ENCODE assay signal across 1 cellular context in the genomic region with DNA sequence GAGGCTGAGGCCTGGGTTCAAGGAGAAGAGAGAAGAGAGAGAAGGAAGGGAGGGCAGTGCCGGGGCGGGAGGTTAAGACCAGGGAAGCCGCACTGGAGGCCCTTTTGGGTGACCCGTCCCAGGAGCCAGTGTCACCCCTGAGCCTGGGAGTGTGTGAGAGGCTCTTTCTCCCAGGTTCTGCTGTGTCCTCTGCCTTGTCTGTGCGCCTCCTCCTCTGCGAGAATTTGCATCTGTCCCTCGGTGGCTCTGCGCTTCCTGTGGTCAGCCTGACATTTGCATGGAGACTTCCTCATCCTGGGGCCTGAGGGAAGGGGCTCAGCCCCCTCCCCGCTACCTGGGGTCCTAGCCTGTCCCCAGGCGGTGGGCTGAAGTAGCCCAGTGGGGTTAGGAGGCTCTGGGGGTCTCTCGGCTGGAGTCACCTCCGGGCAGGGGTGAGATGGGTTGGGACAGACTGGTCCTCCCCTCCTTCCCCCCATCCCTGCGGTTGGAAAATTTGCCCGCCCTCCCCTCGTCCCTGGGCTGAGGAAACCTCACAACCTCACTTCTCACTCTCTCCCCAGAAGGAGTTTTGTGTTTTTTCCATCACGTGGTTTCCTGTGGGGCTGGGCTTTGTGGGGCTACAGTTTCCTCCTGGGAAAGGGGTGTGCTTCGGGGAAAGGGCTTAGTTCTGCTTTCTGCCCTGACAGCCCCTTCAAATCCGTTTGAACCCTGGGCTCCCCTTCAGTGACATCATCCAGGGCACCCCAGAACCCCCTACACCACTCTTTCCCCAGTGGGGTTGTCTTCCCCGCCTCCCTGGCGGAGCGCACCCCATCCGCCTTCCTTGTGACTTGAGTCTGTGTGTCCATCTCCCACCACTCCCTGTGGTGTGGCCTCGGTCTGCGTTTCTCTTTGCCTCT.
TF ChIP-seq lines count a peak whose summit lies in the region.

No MANE protein-coding gene starts in this region.

TF ChIP-seq in GM12878, 131 proteins besides CTCF, POLR2A, EP300 and RAD21 (continued from another document and continues in another):
- TF ChIP-seq ZBTB11 (CRISPR knock-in tag; IDR thresholded peaks at IDR 0.05): no peak
- TF ChIP-seq FOXK2 (IDR thresholded peaks at IDR 0.05): no peak
- TF ChIP-seq RFX5 (IDR thresholded peaks at IDR 0.05; ENCODE audit: low read depth, low read length): no peak
- TF ChIP-seq SUPT20H (IDR thresholded peaks at IDR 0.05; ENCODE audit: borderline replicate concordance, control insufficient read depth, low read depth, low read length): no peak
- TF ChIP-seq, protein P1, sequence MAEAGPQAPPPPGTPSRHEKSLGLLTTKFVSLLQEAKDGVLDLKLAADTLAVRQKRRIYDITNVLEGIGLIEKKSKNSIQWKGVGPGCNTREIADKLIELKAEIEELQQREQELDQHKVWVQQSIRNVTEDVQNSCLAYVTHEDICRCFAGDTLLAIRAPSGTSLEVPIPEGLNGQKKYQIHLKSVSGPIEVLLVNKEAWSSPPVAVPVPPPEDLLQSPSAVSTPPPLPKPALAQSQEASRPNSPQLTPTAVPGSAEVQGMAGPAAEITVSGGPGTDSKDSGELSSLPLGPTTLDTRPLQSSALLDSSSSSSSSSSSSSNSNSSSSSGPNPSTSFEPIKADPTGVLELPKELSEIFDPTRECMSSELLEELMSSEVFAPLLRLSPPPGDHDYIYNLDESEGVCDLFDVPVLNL (IDR thresholded peaks at IDR 0.05; ENCODE audit: low read depth, low read length): no peak
- no peak for TF ChIP-seq EZH2 (IDR thresholded peaks at IDR 0.05; ENCODE audit: borderline replicate concordance, control insufficient read depth, low read depth, low read length)
- peak in 1 of 2 experiments; percentile 76; a peak in 2 of 4 replicates for TF ChIP-seq SRF (IDR thresholded peaks at IDR 0.05; ENCODE audit: low read depth in 2 of 2, low read length in 2 of 2)
- TF ChIP-seq CEBPZ (IDR thresholded peaks at IDR 0.05; ENCODE audit: low read depth, low read length): no peak; the same call in 1 of the 2 replicates
- peak; percentile 34; the same call in 1 of the 2 replicates for TF ChIP-seq STAT3 (IDR thresholded peaks at IDR 0.05; ENCODE audit: low read depth, low read length)
- TF ChIP-seq HDGF (IDR thresholded peaks at IDR 0.05): peak; percentile 85; the same call in 1 of the 2 replicates
- TF ChIP-seq WRNIP1 (IDR thresholded peaks at IDR 0.05; ENCODE audit: borderline replicate concordance, low read depth, low read length): no peak
- TF ChIP-seq CHD4 (IDR thresholded peaks at IDR 0.05): no peak
- no peak for TF ChIP-seq ESRRA (IDR thresholded peaks at IDR 0.05; ENCODE audit: low read length)
- peak; percentile 36 for TF ChIP-seq BCL3 (IDR thresholded peaks at IDR 0.05; ENCODE audit: borderline replicate concordance, insufficient read depth, low read depth, low read length, poor library complexity, severe bottlenecking)
- TF ChIP-seq, protein P2, sequence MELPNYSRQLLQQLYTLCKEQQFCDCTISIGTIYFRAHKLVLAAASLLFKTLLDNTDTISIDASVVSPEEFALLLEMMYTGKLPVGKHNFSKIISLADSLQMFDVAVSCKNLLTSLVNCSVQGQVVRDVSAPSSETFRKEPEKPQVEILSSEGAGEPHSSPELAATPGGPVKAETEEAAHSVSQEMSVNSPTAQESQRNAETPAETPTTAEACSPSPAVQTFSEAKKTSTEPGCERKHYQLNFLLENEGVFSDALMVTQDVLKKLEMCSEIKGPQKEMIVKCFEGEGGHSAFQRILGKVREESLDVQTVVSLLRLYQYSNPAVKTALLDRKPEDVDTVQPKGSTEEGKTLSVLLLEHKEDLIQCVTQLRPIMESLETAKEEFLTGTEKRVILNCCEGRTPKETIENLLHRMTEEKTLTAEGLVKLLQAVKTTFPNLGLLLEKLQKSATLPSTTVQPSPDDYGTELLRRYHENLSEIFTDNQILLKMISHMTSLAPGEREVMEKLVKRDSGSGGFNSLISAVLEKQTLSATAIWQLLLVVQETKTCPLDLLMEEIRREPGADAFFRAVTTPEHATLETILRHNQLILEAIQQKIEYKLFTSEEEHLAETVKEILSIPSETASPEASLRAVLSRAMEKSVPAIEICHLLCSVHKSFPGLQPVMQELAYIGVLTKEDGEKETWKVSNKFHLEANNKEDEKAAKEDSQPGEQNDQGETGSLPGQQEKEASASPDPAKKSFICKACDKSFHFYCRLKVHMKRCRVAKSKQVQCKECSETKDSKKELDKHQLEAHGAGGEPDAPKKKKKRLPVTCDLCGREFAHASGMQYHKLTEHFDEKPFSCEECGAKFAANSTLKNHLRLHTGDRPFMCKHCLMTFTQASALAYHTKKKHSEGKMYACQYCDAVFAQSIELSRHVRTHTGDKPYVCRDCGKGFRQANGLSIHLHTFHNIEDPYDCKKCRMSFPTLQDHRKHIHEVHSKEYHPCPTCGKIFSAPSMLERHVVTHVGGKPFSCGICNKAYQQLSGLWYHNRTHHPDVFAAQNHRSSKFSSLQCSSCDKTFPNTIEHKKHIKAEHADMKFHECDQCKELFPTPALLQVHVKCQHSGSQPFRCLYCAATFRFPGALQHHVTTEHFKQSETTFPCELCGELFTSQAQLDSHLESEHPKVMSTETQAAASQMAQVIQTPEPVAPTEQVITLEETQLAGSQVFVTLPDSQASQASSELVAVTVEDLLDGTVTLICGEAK (IDR thresholded peaks at IDR 0.05; ENCODE audit: borderline replicate concordance): peak; percentile 42; the same call in 1 of the 2 replicates
- no peak for TF ChIP-seq KLF5 (IDR thresholded peaks at IDR 0.05; ENCODE audit: partially characterized antibody)
- peak; percentile 98 for TF ChIP-seq ATF7 (IDR thresholded peaks at IDR 0.05; ENCODE audit: low read depth)
- no peak for TF ChIP-seq ZNF24 (IDR thresholded peaks at IDR 0.05)
- no peak for TF ChIP-seq YBX1 (IDR thresholded peaks at IDR 0.05)
- no peak for TF ChIP-seq GABPA (IDR thresholded peaks at IDR 0.05; ENCODE audit: low read depth)
- peak; percentile 90 for TF ChIP-seq MTA2 (IDR thresholded peaks at IDR 0.05; ENCODE audit: low read depth)
- no peak for TF ChIP-seq CBX5 (IDR thresholded peaks at IDR 0.05; ENCODE audit: low read depth)
- peak; percentile 98 for TF ChIP-seq GATAD2B (conservative IDR thresholded peaks at IDR 0.05; ENCODE audit: low read depth)
- TF ChIP-seq, protein P3, sequence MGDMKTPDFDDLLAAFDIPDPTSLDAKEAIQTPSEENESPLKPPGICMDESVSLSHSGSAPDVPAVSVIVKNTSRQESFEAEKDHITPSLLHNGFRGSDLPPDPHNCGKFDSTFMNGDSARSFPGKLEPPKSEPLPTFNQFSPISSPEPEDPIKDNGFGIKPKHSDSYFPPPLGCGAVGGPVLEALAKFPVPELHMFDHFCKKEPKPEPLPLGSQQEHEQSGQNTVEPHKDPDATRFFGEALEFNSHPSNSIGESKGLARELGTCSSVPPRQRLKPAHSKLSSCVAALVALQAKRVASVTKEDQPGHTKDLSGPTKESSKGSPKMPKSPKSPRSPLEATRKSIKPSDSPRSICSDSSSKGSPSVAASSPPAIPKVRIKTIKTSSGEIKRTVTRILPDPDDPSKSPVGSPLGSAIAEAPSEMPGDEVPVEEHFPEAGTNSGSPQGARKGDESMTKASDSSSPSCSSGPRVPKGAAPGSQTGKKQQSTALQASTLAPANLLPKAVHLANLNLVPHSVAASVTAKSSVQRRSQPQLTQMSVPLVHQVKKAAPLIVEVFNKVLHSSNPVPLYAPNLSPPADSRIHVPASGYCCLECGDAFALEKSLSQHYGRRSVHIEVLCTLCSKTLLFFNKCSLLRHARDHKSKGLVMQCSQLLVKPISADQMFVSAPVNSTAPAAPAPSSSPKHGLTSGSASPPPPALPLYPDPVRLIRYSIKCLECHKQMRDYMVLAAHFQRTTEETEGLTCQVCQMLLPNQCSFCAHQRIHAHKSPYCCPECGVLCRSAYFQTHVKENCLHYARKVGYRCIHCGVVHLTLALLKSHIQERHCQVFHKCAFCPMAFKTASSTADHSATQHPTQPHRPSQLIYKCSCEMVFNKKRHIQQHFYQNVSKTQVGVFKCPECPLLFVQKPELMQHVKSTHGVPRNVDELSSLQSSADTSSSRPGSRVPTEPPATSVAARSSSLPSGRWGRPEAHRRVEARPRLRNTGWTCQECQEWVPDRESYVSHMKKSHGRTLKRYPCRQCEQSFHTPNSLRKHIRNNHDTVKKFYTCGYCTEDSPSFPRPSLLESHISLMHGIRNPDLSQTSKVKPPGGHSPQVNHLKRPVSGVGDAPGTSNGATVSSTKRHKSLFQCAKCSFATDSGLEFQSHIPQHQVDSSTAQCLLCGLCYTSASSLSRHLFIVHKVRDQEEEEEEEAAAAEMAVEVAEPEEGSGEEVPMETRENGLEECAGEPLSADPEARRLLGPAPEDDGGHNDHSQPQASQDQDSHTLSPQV (IDR thresholded peaks at IDR 0.05): no peak
- peak; percentile 95 for TF ChIP-seq SMAD1 (IDR thresholded peaks at IDR 0.05; ENCODE audit: low read depth, partially characterized antibody)
- no peak for TF ChIP-seq ZSCAN29 (IDR thresholded peaks at IDR 0.05)
- no peak for TF ChIP-seq HCFC1 (IDR thresholded peaks at IDR 0.05; ENCODE audit: low read length)
- TF ChIP-seq CBX3 (IDR thresholded peaks at IDR 0.05; ENCODE audit: borderline replicate concordance, low read depth): no peak
- no peak for TF ChIP-seq EGR1 (IDR thresholded peaks at IDR 0.05; ENCODE audit: borderline replicate concordance in 1 of 2, low read depth in 2 of 2, low read length in 2 of 2)
- TF ChIP-seq SIN3A (IDR thresholded peaks at IDR 0.05; ENCODE audit: low read depth, low read length): 0 out of 2 replicates have a peak, but pooled peaks have one; percentile 46
- no peak for TF ChIP-seq NR2C2 (IDR thresholded peaks at IDR 0.05; ENCODE audit: borderline replicate concordance, control insufficient read depth, insufficient read length, low read depth)
- 0 out of 2 replicates have a peak, but pooled peaks have one; percentile 17 for TF ChIP-seq NR2C1 (IDR thresholded peaks at IDR 0.05)
- TF ChIP-seq ZZZ3 (IDR thresholded peaks at IDR 0.05; ENCODE audit: control insufficient read depth, insufficient read length, low read depth): no peak
- TF ChIP-seq MTA3 (IDR thresholded peaks at IDR 0.05; ENCODE audit: borderline replicate concordance, low read length): no peak
- no peak for TF ChIP-seq HDAC2 (IDR thresholded peaks at IDR 0.05)
- TF ChIP-seq HDAC6 (IDR thresholded peaks at IDR 0.05; ENCODE audit: unreplicated experiment): no peak
- TF ChIP-seq SPI1 (IDR thresholded peaks at IDR 0.05; ENCODE audit: borderline replicate concordance, insufficient read depth, low read depth, low read length): peak; percentile 92
- peak; percentile 84 to 87 for TF ChIP-seq BHLHE40 (IDR thresholded peaks at IDR 0.05; ENCODE audit: borderline replicate concordance in 1 of 2, low read depth in 2 of 2, low read length in 1 of 2)
- no peak for TF ChIP-seq USF1 (IDR thresholded peaks at IDR 0.05; ENCODE audit: borderline replicate concordance, extremely low read length, insufficient read depth, low read depth, low read length)
- TF ChIP-seq PAX5 (IDR thresholded peaks at IDR 0.05; ENCODE audit: borderline replicate concordance, low read depth, low read length): peak; percentile 65
